Comparison of ENCODE assay signal across 27 cellular contexts in the genomic region with DNA sequence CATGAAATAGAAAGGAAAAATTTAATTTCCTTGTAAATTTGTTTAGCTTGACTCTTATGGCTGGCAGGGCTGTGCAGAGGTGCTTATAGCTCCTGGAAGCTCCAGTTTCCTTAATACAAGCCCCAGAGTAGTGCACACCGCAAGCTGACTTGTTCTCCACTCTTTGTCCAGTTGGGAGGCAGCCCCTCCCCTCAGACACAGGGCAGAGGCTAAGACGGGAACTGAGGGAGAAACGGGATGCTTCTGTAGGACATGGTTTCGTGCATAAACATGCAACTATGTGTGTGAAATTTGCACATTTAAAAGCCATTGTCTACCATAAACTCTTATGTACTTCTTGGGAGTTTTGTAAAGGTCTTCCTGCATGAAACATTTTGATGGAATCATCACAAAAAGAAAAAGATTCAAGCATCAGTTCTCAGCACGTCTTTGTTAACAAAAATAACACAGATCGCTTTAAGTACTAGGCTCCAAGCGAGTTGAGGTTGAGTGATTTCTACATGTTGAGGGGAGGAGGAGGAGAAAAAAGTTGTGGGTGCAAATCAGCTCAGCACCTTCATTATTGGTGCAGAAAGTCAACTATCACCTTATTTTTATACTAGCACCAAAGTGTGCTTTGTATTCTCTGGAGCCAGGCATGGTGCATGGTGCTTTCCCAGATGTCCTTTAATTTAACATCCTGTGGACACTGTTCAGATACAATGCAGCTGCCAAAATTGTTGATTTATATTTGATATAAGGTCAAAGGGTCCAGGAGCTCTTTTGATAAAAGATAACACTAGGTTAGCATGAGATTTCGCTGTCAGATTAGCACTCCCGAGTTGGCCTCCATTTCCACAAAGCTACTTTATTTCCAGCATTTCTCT.
DNase-seq lines count a peak whose midpoint lies in the region; ATAC-seq and TF ChIP-seq lines count a peak whose summit lies in the region.
"Had no signal": no experiment of that assay in that cellular context is flagged by ENCODE, and none has a peak within 500 bp of the region (broad histone marks: within the 10 kb centered on the region; RNA-seq: fewer than 3 reads in every experiment).

No MANE protein-coding gene starts in this region.

- no peak overlapping the region for H3K9ac ChIP-seq in SK-N-SH

- DNase-seq in NCI-H2227 (lab: John Stamatoyannopoulos, UW; ENCODE audit: unreplicated experiment): peak; percentile 24
- DNase-seq in NCI-H2227 treated with DMSO at 0.1 percent for 48 hours (lab: John Stamatoyannopoulos, UW): no peak
- peak; percentile 48 for DNase-seq in SK-N-SH
- peak; percentile 71 for DNase-seq in globus pallidus (ENCODE audit: low spot score)
- DNase-seq in superior temporal gyrus (ENCODE audit: extremely low spot score): peak; percentile 75
- DNase-seq in MG63: no peak
- DNase-seq: activated CD4-positive, alpha-beta T cell treated with anti-CD3 and anti-CD28 coated beads for 4 hours; activated CD8-positive, alpha-beta memory T cell treated with anti-CD3 and anti-CD28 coated beads for 24 hours; activated gamma-delta T cell; activated T-cell treated with anti-CD3 and anti-CD28 coated beads, Interleukin-2, amount 50 U/mL, for 1 hour; Caco-2; DMS79 treated with DMSO at 0.1 percent for 48 hours; endodermal cell; esophagus squamous epithelium; gastrocnemius medialis; left ventricle myocardium superior; NCI-H2029 treated with DMSO at 0.1 percent for 48 hours; NCI-H446 treated with DMSO at 0.1 percent for 48 hours; sigmoid colon; SJCRH30; stimulated activated CD8-positive, alpha-beta memory T cell treated with anti-CD3 and anti-CD28 coated beads, Interleukin-4, amount 100 ng/mL, for 48 hours; T-helper 17 cell; upper lobe of right lung had no signal

- H4K20me1 ChIP-seq in SK-N-SH (ENCODE audit: insufficient read depth): no peaks in the 10 kb centered on the region

- no peaks in the 10 kb centered on the region for H3K36me3 ChIP-seq in SK-N-SH (replicated peaks in 1 of 2; ENCODE audit: control insufficient read depth in 1 of 2, insufficient read depth in 2 of 2, low read length in 1 of 2)
- no peaks in the 10 kb centered on the region for H3K36me3 ChIP-seq in MG63
- H3K36me3 ChIP-seq: BE2C, esophagus squamous epithelium, gastrocnemius medialis, sigmoid colon, SJCRH30, upper lobe of right lung had no signal

- H3K27me3 ChIP-seq in SK-N-SH (ENCODE audit: insufficient read depth) (no peaks in the 10 kb centered on the region), MG63 (no peaks in the 10 kb centered on the region)
- H3K27me3 ChIP-seq: BE2C, esophagus squamous epithelium, gastrocnemius medialis, sigmoid colon, SJCRH30, upper lobe of right lung had no signal

- H3K4me3 ChIP-seq in SK-N-SH (ENCODE audit: low read depth in 2 of 2, low read length in 1 of 2) (no peak overlapping the region; a peak in 1 of 4 replicates), MG63 (no peak overlapping the region)
- H3K4me3 ChIP-seq: esophagus squamous epithelium, gastrocnemius medialis, sigmoid colon, SJCRH30, upper lobe of right lung had no signal

- H3K9me2 ChIP-seq in SK-N-SH: no peaks in the 10 kb centered on the region

- H3K9me3 ChIP-seq in SK-N-SH (no peaks in the 10 kb centered on the region), MG63 (no peaks in the 10 kb centered on the region)
- H3K9me3 ChIP-seq: BE2C, Caco-2, esophagus squamous epithelium, gastrocnemius medialis, sigmoid colon, SJCRH30, upper lobe of right lung had no signal

- POLR2A ChIA-PET in SK-N-SH (lab: Yijun Ruan, JAX): interaction anchor here (1.2 to 2.5 kb wide), 2 partner anchors 14 to 37 kb away, joined by 3 to 9 read pairs; no protein-coding TSS in a partner anchor

- CTCF ChIA-PET in SK-N-SH (lab: Yijun Ruan, JAX): interaction anchor here (0.6 to 4.0 kb wide), 18 partner anchors 9 to 397 kb away, joined by 3 to 34 read pairs (median 4); partner anchors contain the start of gene TRIL

- H3K4me1 ChIP-seq in SK-N-SH (ENCODE audit: control insufficient read depth in 1 of 2, insufficient read depth in 2 of 2, low read depth in 1 of 2, low read length in 1 of 2): peaks cover 10 to 38% of the 10 kb centered on the region in 2 experiments; a peak in 3 of 4 replicates
- H3K4me1 ChIP-seq: BE2C, Caco-2, esophagus squamous epithelium, gastrocnemius medialis, sigmoid colon, SJCRH30 had no signal

- TF ChIP-seq EP300 in SK-N-SH (IDR thresholded peaks at IDR 0.05; ENCODE audit: borderline replicate concordance in 1 of 2, low read depth in 1 of 2, low read length in 1 of 2): peak in 1 of 2 experiments; percentile 95; a peak in 2 of 4 replicates

- 37% methylated on average over 9 of the region's 9 CpGs for WGBS in SK-N-SH (ENCODE audit: low lambda C conversion rate)

- peak; percentile 26; the same call in 1 of the 2 replicates for TF ChIP-seq RAD21 in SK-N-SH (IDR thresholded peaks at IDR 0.05; ENCODE audit: low read length)

- TF ChIP-seq CTCF in SK-N-SH (IDR thresholded peaks at IDR 0.05): no peak

- H3K27ac ChIP-seq in SK-N-SH (ENCODE audit: low read depth in 2 of 2, low read length in 1 of 2): peak overlapping the region in 1 of 2 experiments; percentile 99; a peak in 3 of 4 replicates
- H3K27ac ChIP-seq: esophagus squamous epithelium, gastrocnemius medialis, sigmoid colon, SJCRH30, upper lobe of right lung had no signal

- H2AFZ ChIP-seq in SK-N-SH (ENCODE audit: low read depth): no peak overlapping the region

- H3K4me2 ChIP-seq in SK-N-SH: peak overlapping the region; percentile 29

- no peaks in the 10 kb centered on the region for H3F3A ChIP-seq in SK-N-SH (replicated peaks; ENCODE audit: insufficient read depth)

- no peaks in the 10 kb centered on the region for H3K79me2 ChIP-seq in SK-N-SH (ENCODE audit: insufficient read depth)

- ATAC-seq in GM21576 (IDR thresholded peaks at IDR 0.05; ENCODE audit: unreplicated experiment) (no peak), GM18909 (IDR thresholded peaks at IDR 0.05; ENCODE audit: poor library complexity, unreplicated experiment) (no peak)
- ATAC-seq: gastrocnemius medialis, HCT116 had no signal

TF ChIP-seq in SK-N-SH, 30 proteins besides CTCF, POLR2A, EP300 and RAD21 (continues in another document):
- peak; percentile 52 for TF ChIP-seq CHD2 (IDR thresholded peaks at IDR 0.05; ENCODE audit: low read length, partially characterized antibody)
- no peak for TF ChIP-seq NRF1 (IDR thresholded peaks at IDR 0.05; ENCODE audit: low read depth, low read length)
- TF ChIP-seq TAF1 (IDR thresholded peaks at IDR 0.05; ENCODE audit: borderline replicate concordance, low read depth, low read length): no peak
- TF ChIP-seq MAX (IDR thresholded peaks at IDR 0.05; ENCODE audit: low read depth): no peak
- TF ChIP-seq GATA2 (CRISPR knock-in tag; IDR thresholded peaks at IDR 0.05): peak; percentile 95
- TF ChIP-seq FOXJ3 (CRISPR knock-in tag; IDR thresholded peaks at IDR 0.05): no peak
- no peak for TF ChIP-seq USF2 (IDR thresholded peaks at IDR 0.05; ENCODE audit: borderline replicate concordance, low read depth, low read length)
- TF ChIP-seq SIN3A (IDR thresholded peaks at IDR 0.05; ENCODE audit: borderline replicate concordance, low read depth, low read length): no peak
- no peak for TF ChIP-seq USF1 (IDR thresholded peaks at IDR 0.05; ENCODE audit: borderline replicate concordance, low read depth)
- TF ChIP-seq MEF2A (IDR thresholded peaks at IDR 0.05; ENCODE audit: borderline replicate concordance, low read depth): no peak
- TF ChIP-seq GABPA (IDR thresholded peaks at IDR 0.05; ENCODE audit: low read depth): no peak
- no peak for TF ChIP-seq FOXM1 (IDR thresholded peaks at IDR 0.05; ENCODE audit: low read depth)
- TF ChIP-seq SMC3 (IDR thresholded peaks at IDR 0.05; ENCODE audit: low read depth, low read length): 0 out of 2 replicates have a peak, but pooled peaks have one; percentile 10
- peak; percentile 72 for TF ChIP-seq MXI1 (IDR thresholded peaks at IDR 0.05; ENCODE audit: low read depth, low read length)
- TF ChIP-seq ZBTB33 (IDR thresholded peaks at IDR 0.05; ENCODE audit: borderline replicate concordance, low read depth): no peak
- no peak for TF ChIP-seq JUND (IDR thresholded peaks at IDR 0.05)
- TF ChIP-seq RCOR1 (IDR thresholded peaks at IDR 0.05; ENCODE audit: low read length): peak; percentile 85; the same call in 1 of the 2 replicates
- TF ChIP-seq TEAD4 (IDR thresholded peaks at IDR 0.05; ENCODE audit: borderline replicate concordance, insufficient read depth): no peak

Comparison
In these comparisons a context has a peak if more than half of its experiments do, and no peak if none do; other contexts are left out.
1. DNase-seq: peak in NCI-H2227 (single experiment), SK-N-SH (single experiment), globus pallidus (single experiment) and superior temporal gyrus (single experiment); none in NCI-H2227 treated with DMSO at 0.1 percent for 48 hours (single experiment) and MG63 (single experiment).